8 cellular contexts compared by ENCODE assay signal in the genomic region with DNA sequence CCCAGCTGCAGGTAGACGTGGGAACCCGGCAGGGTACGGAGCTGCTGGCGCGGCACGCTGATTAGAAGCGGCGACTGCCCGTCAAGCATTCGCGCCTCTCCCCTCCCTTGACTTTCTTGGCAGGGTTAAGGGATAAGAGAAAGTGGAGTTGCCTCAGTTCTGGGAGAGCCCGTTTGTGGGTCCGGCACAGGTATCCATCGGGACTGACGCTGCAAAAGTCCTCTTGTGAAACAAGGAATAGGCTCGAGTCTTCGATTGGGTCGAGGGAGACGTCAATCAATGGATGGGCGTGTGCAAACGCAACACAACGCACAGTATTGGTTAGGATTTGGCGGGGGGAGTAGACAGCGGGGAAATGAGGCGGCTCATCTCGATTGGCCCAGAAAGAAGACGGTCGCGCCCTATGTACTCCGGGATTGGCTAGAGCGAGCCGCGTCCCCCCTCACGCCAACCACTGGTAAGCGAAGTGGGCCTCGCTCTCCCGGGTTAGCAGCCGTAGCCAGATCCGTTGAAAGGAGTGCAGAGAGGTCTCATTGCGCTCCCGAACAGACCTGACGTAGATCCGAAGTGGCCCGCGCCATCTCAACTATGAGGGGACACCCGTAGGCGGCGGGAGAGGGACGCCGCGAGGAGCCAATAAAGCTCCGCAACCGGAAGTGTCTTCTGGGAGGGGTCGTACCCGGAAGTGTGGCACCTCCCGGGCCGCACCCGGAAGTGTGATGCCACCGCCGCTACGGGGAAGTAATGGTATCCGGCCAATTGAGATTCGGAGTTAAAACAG. TPM values are rescaled to one million over a fixed set of nuclear protein-coding genes. Genes with fewer than 3 reads are reported as not detected.
DNase-seq lines count a peak whose midpoint lies in the region; ATAC-seq and TF ChIP-seq lines count a peak whose summit lies in the region.

MON1B (plus strand) TSS at position 713 of the 781 bp plus-strand sequence. CDS start 296 bp downstream, outside the sequence.

- peak; percentile 92 for DNase-seq in DMS53 treated with DMSO at 0.1 percent for 48 hours (lab: John Stamatoyannopoulos, UW; ENCODE audit: unreplicated experiment)
- DNase-seq in Peyer's patch: peak; percentile 96 to 99 (median 96)
- DNase-seq in activated T-cell treated with anti-CD3 and anti-CD28 coated beads, Interleukin-2, amount 50 U/mL, for 48 hours: peak; percentile 91 to 94
- peak; percentile 79 for DNase-seq in stimulated activated CD8-positive, alpha-beta memory T cell treated with anti-CD3 and anti-CD28 coated beads, Interleukin-7, amount 100 ng/mL, for 24 hours (ENCODE audit: low read depth)

- H3K9me3 ChIP-seq in Peyer's patch: no peaks in the 10 kb centered on the region
- H3K9me3 ChIP-seq in muscle layer of colon (ENCODE audit: low read length): no peaks in the 10 kb centered on the region

- H3K36me3 ChIP-seq in KMS-11 (ENCODE audit: insufficient read depth) (no peaks in the 10 kb centered on the region), Peyer's patch (peaks cover 0 to 29% (median 0%) of the 10 kb centered on the region in 3 donors), muscle layer of colon (ENCODE audit: insufficient read depth, low read length) (peaks cover 11% of the 10 kb centered on the region)

- peak within 1 kb of the TSS; percentile 77 for H3K4me3 ChIP-seq in KMS-11 (IDR thresholded peaks at IDR 0.05; ENCODE audit: insufficient read depth, low read depth, low read length)
- H3K4me3 ChIP-seq in Peyer's patch: peak within 1 kb of the TSS; percentile 67 to 93 (median 78)
- H3K4me3 ChIP-seq in muscle layer of colon (ENCODE audit: low read depth in 1 of 2, low read length in 2 of 2): peak within 1 kb of the TSS; percentile 96 to 97

- no peaks in the 10 kb centered on the region for H4K20me1 ChIP-seq in KMS-11 (ENCODE audit: insufficient read depth)

- peaks cover 21% of the 10 kb centered on the region for H3K79me2 ChIP-seq in KMS-11 (ENCODE audit: insufficient read depth, low read depth)

- peak; percentile 71 to 86 for TF ChIP-seq POLR2A in Peyer's patch (IDR thresholded peaks at IDR 0.05)

- H3K9ac ChIP-seq in KMS-11 (peak within 1 kb of the TSS; percentile 84), muscle layer of colon (ENCODE audit: low read length) (peak within 1 kb of the TSS; percentile 93)

- peak within 1 kb of the TSS; percentile 91 for H2AFZ ChIP-seq in KMS-11 (ENCODE audit: low read depth)

- peaks cover 8% of the 10 kb centered on the region for H3K4me1 ChIP-seq in KMS-11 (ENCODE audit: low read depth, poor library complexity, severe bottlenecking)
- H3K4me1 ChIP-seq in Peyer's patch: peaks cover 0 to 10% (median 3%) of the 10 kb centered on the region in 4 donors
- peaks cover 15% of the 10 kb centered on the region for H3K4me1 ChIP-seq in muscle layer of colon (ENCODE audit: insufficient read depth, low read length)

- 0 out of 2 replicates have a peak, but pooled peaks have one; percentile 28 for TF ChIP-seq CTCF in KMS-11 (conservative IDR thresholded peaks at IDR 0.05; ENCODE audit: low read depth, low read length)
- peak in 1 of 6 experiments; percentile 9 for TF ChIP-seq CTCF in Peyer's patch (IDR thresholded peaks at IDR 0.05)

- peak within 1 kb of the TSS; percentile 86 for H3K4me2 ChIP-seq in KMS-11

- H3K27me3 ChIP-seq in KMS-11 (ENCODE audit: insufficient read depth, low read depth) (no peaks in the 10 kb centered on the region), Peyer's patch (no peaks in the 10 kb centered on the region), muscle layer of colon (ENCODE audit: control insufficient read depth in 1 of 2, insufficient read depth in 2 of 2, low read length in 2 of 2) (no peaks in the 10 kb centered on the region)

- H3K27ac ChIP-seq in KMS-11 (peak within 1 kb of the TSS; percentile 79), Peyer's patch (peak within 1 kb of the TSS; percentile 82 to 97 (median 94)), muscle layer of colon (ENCODE audit: low read depth, low read length) (peak within 1 kb of the TSS; percentile 97)

- ATAC-seq in GM21737 (IDR thresholded peaks at IDR 0.05; ENCODE audit: unreplicated experiment) (peak; percentile 96), esophagus mucosa (peak; percentile 99)

RNA-seq across cellular contexts. Expression of gene MON1B, which starts in this region (rescaled TPM):
- total RNA-seq in Peyer's patch (10 to 100 TPM; 20.6 to 59.4 (median 47.1) TPM), esophagus mucosa (29.0 TPM)

Comparison
In these comparisons a context has a peak if more than half of its experiments do, and no peak if none do; other contexts are left out.
1. Peak in every context shown above with its lines: DNase-seq, ATAC-seq, H3K4me3 ChIP-seq and H3K27ac ChIP-seq.